8 cellular contexts compared by ENCODE assay signal in genomic region chr17:81200695-81201580, GRCh38. TPM values are rescaled to one million over a fixed set of nuclear protein-coding genes. Genes with fewer than 3 reads are reported as not detected.
DNase-seq lines count a peak whose midpoint lies in the region; ATAC-seq and TF ChIP-seq lines count a peak whose summit lies in the region.

No MANE protein-coding gene starts in this region.

- H3K27me3 ChIP-seq in H7 (ENCODE audit: control insufficient read depth, insufficient read depth, low read length) (no peaks in the 10 kb centered on the region), PC-3 (ENCODE audit: low read length) (no peaks in the 10 kb centered on the region), left lung (no peaks in the 10 kb centered on the region), tibial artery (no peaks in the 10 kb centered on the region)

- no peaks in the 10 kb centered on the region for H3K79me2 ChIP-seq in PC-3 (ENCODE audit: low read length)

- BruUV-seq in PC-3 (replicated peaks; lab: Mats Ljungman, UMichigan): no TSS peak

- no peaks in the 10 kb centered on the region for H3F3A ChIP-seq in PC-3 (ENCODE audit: low read length, unreplicated experiment)

- no peaks in the 10 kb centered on the region for H3K9me3 ChIP-seq in PC-3 (ENCODE audit: low read length)
- no peaks in the 10 kb centered on the region for H3K9me3 ChIP-seq in left lung
- H3K9me3 ChIP-seq in tibial artery: no peaks in the 10 kb centered on the region

- TF ChIP-seq CTCF in PC-3 (conservative IDR thresholded peaks at IDR 0.05; ENCODE audit: low read depth, low read length) (peak; percentile 62), left lung (IDR thresholded peaks at IDR 0.05) (peak; percentile 53 to 76), tibial artery (IDR thresholded peaks at IDR 0.05) (peak; percentile 46 to 54)

- H3K4me1 ChIP-seq in PC-3 (ENCODE audit: insufficient read depth, low read length) (no peaks in the 10 kb centered on the region), left lung (peaks cover 0 to 22% of the 10 kb centered on the region in 2 donors), tibial artery (peaks cover 0 to 5% (median 0%) of the 10 kb centered on the region in 4 donors)

- POLR2A ChIA-PET in PC-3 (lab: Charles Lee; ENCODE audit: unreplicated experiment): no interaction called here

- H4K20me1 ChIP-seq in PC-3 (ENCODE audit: low read length): no peaks in the 10 kb centered on the region

- H3K36me3 ChIP-seq in H7 (replicated peaks; ENCODE audit: control insufficient read depth, insufficient read depth, low read length): peaks cover 3% of the 10 kb centered on the region
- no peaks in the 10 kb centered on the region for H3K36me3 ChIP-seq in PC-3 (ENCODE audit: low read depth, low read length)
- peaks cover 0 to 37% of the 10 kb centered on the region in 2 donors for H3K36me3 ChIP-seq in left lung
- peaks cover 0 to 59% (median 0%) of the 10 kb centered on the region in 3 donors for H3K36me3 ChIP-seq in tibial artery

- intact Hi-C loops in PC-3 (cut with micrococcal nuclease): loop anchor here (2.0 kb wide), 1 partner anchor 58 kb away; no protein-coding TSS in a partner anchor
- intact Hi-C loops in left lung (cut with DNase I): loop anchor here in 1 of 2 donors (2.0 kb wide), 1 partner anchor 58 kb away; no protein-coding TSS in a partner anchor
- intact Hi-C loops in tibial artery (cut with DNase I; ENCODE audit: low total_unique reads): no loop called here

- ATAC-seq in PC-3 (peak; percentile 96), left lung (peak; percentile 89), HG02798 (IDR thresholded peaks at IDR 0.05; ENCODE audit: poor library complexity, unreplicated experiment) (no peak), HG02973 (IDR thresholded peaks at IDR 0.05; ENCODE audit: unreplicated experiment) (no peak)

- no peak overlapping the region for H3K27ac ChIP-seq in PC-3 (ENCODE audit: low read length)
- H3K27ac ChIP-seq in left lung: no peak overlapping the region
- H3K27ac ChIP-seq in tibial artery: no peak overlapping the region

- peak; percentile 90 for DNase-seq in D341Med (ENCODE audit: low spot score)
- DNase-seq in H7: peak; percentile 89
- DNase-seq in PC-3: peak; percentile 79
- DNase-seq in cerebellar cortex (ENCODE audit: low spot score): peak; percentile 81
- no peak for DNase-seq in left lung
- DNase-seq in tibial artery: peak in 1 of 2 donors; percentile 51

- no peak overlapping the region for H3K4me3 ChIP-seq in H7 (ENCODE audit: insufficient read depth, low read depth, low read length)
- no peak overlapping the region for H3K4me3 ChIP-seq in PC-3 (ENCODE audit: low read length)
- H3K4me3 ChIP-seq in left lung: no peak overlapping the region
- no peak overlapping the region for H3K4me3 ChIP-seq in tibial artery

- no peaks in the 10 kb centered on the region for H3K9me2 ChIP-seq in PC-3 (replicated peaks; ENCODE audit: low read length)

- H3K9ac ChIP-seq in PC-3 (ENCODE audit: low read length): no peak overlapping the region

- no peak overlapping the region for H3K4me2 ChIP-seq in PC-3 (ENCODE audit: low read length)

- CTCF ChIA-PET in PC-3 (lab: Charles Lee): interaction anchor here (0.6 kb wide), 2 partner anchors 58 to 947 kb away, joined by 3 read pairs; no protein-coding TSS in a partner anchor

- H2AFZ ChIP-seq in PC-3 (ENCODE audit: low read length): no peak overlapping the region

RNA-seq across cellular contexts. Expression of gene CEP131, which starts 21.8 kb away (rescaled TPM):
- 20.2 and 24.7 TPM in 2 replicates for total RNA-seq in H7 (2014; rRNA removed; shearing (Covaris generic))
- total RNA-seq in PC-3 (2014; rRNA removed) (32.1 and 48.0 TPM in 2 replicates), left lung (1 to 10 TPM; 7.7 to 9.0 TPM)

RNA-seq across cellular contexts. Expression of gene AATK, which starts 34.9 kb away (rescaled TPM):
- 1.5 and 2.0 TPM in 2 replicates for total RNA-seq in H7 (2014; rRNA removed; shearing (Covaris generic))
- total RNA-seq in PC-3 (2014; rRNA removed) (1.1 and 1.7 TPM in 2 replicates), left lung (10 to 100 TPM; 26.7 to 48.5 TPM)

RNA-seq across cellular contexts. Expression of gene PVALEF, which starts 35.6 kb away (rescaled TPM):
- not detected in 2 replicates for total RNA-seq in H7 (2014; rRNA removed; shearing (Covaris generic))
- total RNA-seq in PC-3 (2014; rRNA removed) (not detected in 2 replicates), left lung (not detected)

RNA-seq across cellular contexts. Expression of gene TEPSIN, which starts 37.9 kb away (rescaled TPM):
- total RNA-seq in H7 (2014; rRNA removed; shearing (Covaris generic)): 18.1 and 19.8 TPM in 2 replicates
- total RNA-seq in PC-3 (2014; rRNA removed) (28.8 and 44.1 TPM in 2 replicates), left lung (10 to 100 TPM; 32.3 to 41.2 TPM)

RNA-seq across cellular contexts. Expression of gene NDUFAF8, which starts 38.2 kb away (rescaled TPM):
- 32.6 and 38.8 TPM in 2 replicates for total RNA-seq in H7 (2014; rRNA removed; shearing (Covaris generic))
- 125 and 160 TPM in 2 replicates for total RNA-seq in PC-3 (2014; rRNA removed)
- total RNA-seq in left lung: 10 to 100 TPM; 38.3 to 42.2 TPM

Comparison
In these comparisons a context has a peak if more than half of its experiments do, and no peak if none do; other contexts are left out.
1. DNase-seq: peak in D341Med (single experiment), H7 (single experiment), PC-3 (single experiment) and cerebellar cortex (single experiment); none in left lung (0 of 2).
2. ATAC-seq: peak in PC-3 (single experiment) and left lung (single experiment); none in HG02798 (single experiment) and HG02973 (single experiment).
3. Peak in every context shown above with its lines, with median percentiles within 50 percentile points of each other: CTCF ChIP-seq.